ENCODE assay signal across 20 cellular contexts in the genomic region with DNA sequence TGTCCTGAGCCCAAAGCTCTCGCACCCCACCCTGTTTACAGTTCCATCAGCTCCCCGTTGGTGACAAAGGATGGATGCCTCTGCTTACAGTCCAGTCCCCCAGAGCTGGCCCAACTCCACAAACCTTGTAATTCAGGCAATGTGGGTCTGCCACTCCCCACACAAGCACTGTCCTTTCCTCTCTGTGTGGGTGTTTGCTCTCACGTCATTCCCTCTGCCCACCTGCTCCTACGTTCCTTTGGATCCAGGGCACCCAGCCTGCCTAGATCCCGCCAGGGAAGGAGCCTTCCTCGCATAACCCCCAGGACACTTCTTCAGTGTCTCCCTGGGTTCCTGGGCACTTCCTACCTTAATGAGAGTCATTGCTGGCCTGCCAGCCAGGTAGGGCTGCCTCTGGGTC. TPM values are rescaled to one million over a fixed set of nuclear protein-coding genes. Genes with fewer than 3 reads are reported as not detected.
DNase-seq lines count a peak whose midpoint lies in the region; FAIRE-seq and TF ChIP-seq lines count a peak whose summit lies in the region.
"Had no signal": no experiment of that assay in that cellular context is flagged by ENCODE, and none has a peak within 500 bp of the region (broad histone marks: within the 10 kb centered on the region; RNA-seq: fewer than 3 reads in every experiment).

No MANE protein-coding gene starts in this region.

- H3K4me1 ChIP-seq in BLaER1 (peaks cover 61% of the 10 kb centered on the region), HEK293 (ENCODE audit: control insufficient read depth, insufficient read depth, low read length) (peaks cover 7% of the 10 kb centered on the region), esophagus squamous epithelium (peaks cover 10 to 48% (median 30%) of the 10 kb centered on the region in 3 donors), trophoblast cell (ENCODE audit: control insufficient read depth in 1 of 2, insufficient read depth in 2 of 2, low read length in 2 of 2) (no peaks in the 10 kb centered on the region)

- H2BK5ac ChIP-seq in trophoblast cell (ENCODE audit: low read depth, low read length, poor library complexity): no peak overlapping the region

- TF ChIP-seq CTCF in HEK293 (tag by site-specific recombination; IDR thresholded peaks at IDR 0.05) (no peak), esophagus squamous epithelium (IDR thresholded peaks at IDR 0.05) (no peak)

- no peak overlapping the region for H2BK12ac ChIP-seq in trophoblast cell (ENCODE audit: low read length)

- peaks cover 15% of the 10 kb centered on the region; the same call in 1 of the 2 replicates for H4K20me1 ChIP-seq in BLaER1

- whole genome bisulfite sequencing in esophagus squamous epithelium, 2 donors: 85 to 89% methylated on average over 6 of the region's 6 CpGs
- WGBS in trophoblast cell (ENCODE audit: extremely low coverage, insufficient coverage, insufficient read length): no CpG with 5 or more reads among the region's 6 CpGs

- H3K36me3 ChIP-seq in BLaER1 (peaks cover 78% of the 10 kb centered on the region), HEK293 (ENCODE audit: control insufficient read depth in 2 of 2, insufficient read depth in 1 of 2, low read length in 2 of 2) (peaks cover 0 to 74% of the 10 kb centered on the region in 2 experiments; a peak in 2 of 3 replicates), esophagus squamous epithelium (peaks cover 0 to 56% (median 8%) of the 10 kb centered on the region in 3 donors), trophoblast cell (ENCODE audit: control insufficient read depth in 1 of 2, insufficient read depth in 2 of 2, low read length in 2 of 2) (peaks cover 88 to 89% of the 10 kb centered on the region in 2 experiments)

- H3K9me3 ChIP-seq in BLaER1: no peaks in the 10 kb centered on the region
- no peaks in the 10 kb centered on the region for H3K9me3 ChIP-seq in HEK293 (ENCODE audit: control insufficient read depth, insufficient read depth, low read depth, low read length)
- no peaks in the 10 kb centered on the region for H3K9me3 ChIP-seq in esophagus squamous epithelium
- H3K9me3 ChIP-seq in trophoblast cell (ENCODE audit: insufficient read depth, low read depth, low read length): peaks cover 2% of the 10 kb centered on the region

- H3K18ac ChIP-seq in trophoblast cell (ENCODE audit: low read length): peak overlapping the region; percentile 24

- H3K14ac ChIP-seq in trophoblast cell (ENCODE audit: low read length): no peak overlapping the region

- H2BK120ac ChIP-seq in trophoblast cell (ENCODE audit: insufficient read depth, low read length, poor library complexity): no peak overlapping the region

- H3K4me2 ChIP-seq in BLaER1: peak overlapping the region; percentile 54
- H3K4me2 ChIP-seq in trophoblast cell (ENCODE audit: low read length): no peak overlapping the region

- H3K79me1 ChIP-seq in trophoblast cell (ENCODE audit: low read length): peaks cover 2% of the 10 kb centered on the region

- CTCF ChIA-PET in HEK293 (lab: Yijun Ruan, JAX): interaction anchor here (0.5 to 2.2 kb wide), 2 partner anchors 12 to 378 kb away, joined by 3 to 6 read pairs; partner anchors contain the start of gene NUP50

- no peak overlapping the region; the same call in 1 of the 2 replicates for H3K27ac ChIP-seq in BLaER1
- H3K27ac ChIP-seq in HEK293 (ENCODE audit: extremely low read depth, low read depth, low read length): no peak overlapping the region
- H3K27ac ChIP-seq in esophagus squamous epithelium: peak overlapping the region in 3 of 4 donors; percentile 11 to 39 (median 33)
- H3K27ac ChIP-seq in trophoblast cell (ENCODE audit: low read depth, low read length): no peak overlapping the region
- H3K27ac ChIP-seq: SK-N-MC had no signal

- no peak overlapping the region for H4K8ac ChIP-seq in trophoblast cell (ENCODE audit: low read depth, low read length)

- intact Hi-C loops in esophagus squamous epithelium (cut with DNase I): no loop called here

- H3K9ac ChIP-seq in BLaER1 (no peak overlapping the region), trophoblast cell (ENCODE audit: low read length) (no peak overlapping the region)

- POLR2A ChIA-PET in HEK293 (lab: Yijun Ruan, JAX): no interaction called here

- TF ChIP-seq POLR2A in esophagus squamous epithelium (IDR thresholded peaks at IDR 0.05): no peak
- no peak for TF ChIP-seq POLR2A in H54 (IDR thresholded peaks at IDR 0.05; ENCODE audit: low read depth, low read length)

- no peaks in the 10 kb centered on the region for H3K27me3 ChIP-seq in BLaER1
- no peaks in the 10 kb centered on the region for H3K27me3 ChIP-seq in esophagus squamous epithelium
- H3K27me3 ChIP-seq in trophoblast cell (ENCODE audit: insufficient read depth, low read length): no peaks in the 10 kb centered on the region

- no peak for FAIRE-seq in H54 (lab: Jason Lieb, UNC)
- FAIRE-seq: G401.6, HTR-8/SVneo, K562 had no signal

- H2AK5ac ChIP-seq in trophoblast cell (ENCODE audit: low read length): no peak overlapping the region

- no peak overlapping the region for H4K12ac ChIP-seq in trophoblast cell (ENCODE audit: low read depth, low read length)

- no peak overlapping the region for H3K23ac ChIP-seq in trophoblast cell (ENCODE audit: low read length)

- H4K91ac ChIP-seq in trophoblast cell (ENCODE audit: low read depth, low read length): no peak overlapping the region

- H2AFZ ChIP-seq in trophoblast cell (ENCODE audit: insufficient read depth, low read length, poor library complexity): no peak overlapping the region

- DNase-seq in esophagus squamous epithelium (lab: John Stamatoyannopoulos, UW) (no peak), trophoblast cell (no peak), H54 (ENCODE audit: insufficient read length, low spot score) (no peak), NCI-H526 (lab: John Stamatoyannopoulos, UW) (no peak), DMS53 treated with DMSO at 0.1 percent for 48 hours (lab: John Stamatoyannopoulos, UW; ENCODE audit: unreplicated experiment) (no peak)
- DNase-seq: CD4-positive, alpha-beta T cell; DMS53; MV-4-11; NCI-H1105; NCI-H1436 treated with DMSO at 0.1 percent for 48 hours; NCI-H187 treated with DMSO at 0.1 percent for 48 hours; NCI-H2171 treated with DMSO at 0.1 percent for 48 hours; NCI-H524 treated with DMSO at 0.1 percent for 48 hours; SIG-M5 had no signal

- H3K79me2 ChIP-seq in trophoblast cell (ENCODE audit: control insufficient read depth, insufficient read depth, low read length, poor library complexity): no peaks in the 10 kb centered on the region

- H3K4me3 ChIP-seq in BLaER1 (no peak overlapping the region), HEK293 (ENCODE audit: low read depth, low read length) (no peak overlapping the region), esophagus squamous epithelium (no peak overlapping the region), trophoblast cell (ENCODE audit: low read depth, low read length) (no peak overlapping the region)
- H3K4me3 ChIP-seq: K562, SK-N-MC had no signal

- no peak overlapping the region for H3K4ac ChIP-seq in trophoblast cell (ENCODE audit: low read depth, low read length)

TF ChIP-seq in HEK293, 187 proteins besides CTCF, POLR2A, EP300 and RAD21:
- peak; percentile 72 for TF ChIP-seq ZFHX2 (tag by site-specific recombination; conservative IDR thresholded peaks at IDR 0.05)
- TF ChIP-seq HOXC10 (CRISPR knock-in tag; IDR thresholded peaks at IDR 0.05): no peak
- TF ChIP-seq ZNF596 (tag by site-specific recombination; IDR thresholded peaks at IDR 0.05): no peak
- TF ChIP-seq EGR2 (tag by site-specific recombination; IDR thresholded peaks at IDR 0.05; ENCODE audit: low read depth): peak; percentile 79
TF ChIP-seq in HEK293: peak in this region for 2.

RNA-seq across cellular contexts. Expression of gene FBLN1, which starts 38.9 kb away (rescaled TPM):
- total RNA-seq in esophagus squamous epithelium: 100 to 1,000 TPM in 2 of 4 donors, 10 to 100 TPM in 2; 33.7 to 546 (median 86.3) TPM
- 1,067 and 1,077 TPM in 2 replicates for polyA plus RNA-seq in trophoblast cell (2013)
- total RNA-seq: CD4-positive, alpha-beta T cell had no signal
- polyA plus RNA-seq: K562 had no signal

Comparison
In these comparisons a context has a peak if more than half of its experiments do, and no peak if none do; other contexts are left out.
1. H3K27ac ChIP-seq: peak in esophagus squamous epithelium (3 of 4); none in BLaER1 (single experiment), HEK293 (single experiment) and trophoblast cell (single experiment).